Comparison of ENCODE assay signal across 8 cellular contexts in the genomic region with DNA sequence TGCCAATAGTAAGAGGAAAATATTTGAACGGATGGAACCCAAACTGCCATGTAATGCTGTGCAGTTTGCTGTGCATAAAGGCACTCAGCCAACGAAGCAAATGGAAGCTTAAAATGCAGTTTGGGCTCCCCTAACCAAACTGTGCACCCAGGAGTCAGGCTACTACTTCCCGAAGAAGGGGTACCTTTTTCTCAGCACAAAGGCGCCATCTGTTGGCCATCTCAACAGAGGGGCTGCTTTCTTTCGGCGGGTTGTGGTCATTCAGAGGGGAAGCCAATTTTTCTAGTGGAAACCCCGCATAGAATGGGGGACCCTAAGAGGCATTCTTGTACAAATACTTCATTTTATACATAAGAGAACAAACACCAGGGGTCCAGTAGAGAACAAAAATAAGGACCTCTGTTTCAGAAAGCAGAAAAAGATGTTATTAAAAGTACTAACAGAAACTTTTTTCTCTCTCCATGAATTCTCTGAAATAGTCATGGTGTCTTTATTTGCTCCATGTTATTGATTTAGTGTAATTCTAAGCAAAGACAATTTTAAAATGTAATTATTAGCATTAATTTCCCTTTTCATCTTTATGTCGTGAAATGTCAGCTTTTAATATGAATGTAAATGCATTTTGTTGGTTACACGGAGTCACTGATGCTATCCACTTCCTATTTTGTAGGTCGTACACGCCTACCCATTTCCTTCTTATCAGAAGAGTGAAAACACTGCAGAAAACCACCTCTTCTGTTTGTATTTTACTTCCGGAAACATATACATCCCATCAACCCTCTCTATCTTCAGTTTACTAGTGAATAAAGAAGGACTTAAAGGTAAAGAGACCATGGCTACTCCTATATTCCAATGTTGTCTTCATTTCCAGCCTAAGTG.
DNase-seq lines count a peak whose midpoint lies in the region; ATAC-seq, FAIRE-seq and TF ChIP-seq lines count a peak whose summit lies in the region.

No MANE protein-coding gene starts in this region.

- no peak overlapping the region for H2AK5ac ChIP-seq in IMR-90 (ENCODE audit: low read depth, low read length)

- H3K27me3 ChIP-seq in IMR-90 (ENCODE audit: control insufficient read depth, insufficient read depth, low read length) = no peaks in the 10 kb centered on the region; the same call in none of the 2 replicates
- H3K27me3 ChIP-seq in endothelial cell of umbilical vein (ENCODE audit: control insufficient read depth in 2 of 2, insufficient read depth in 2 of 2, low read length in 2 of 2) = no peaks in the 10 kb centered on the region

- TF ChIP-seq CTCF in IMR-90 (conservative IDR thresholded peaks at IDR 0.05; ENCODE audit: low read depth, low read length) (peak; percentile 36), endothelial cell of umbilical vein (IDR thresholded peaks at IDR 0.05; ENCODE audit: extremely low read depth in 1 of 2, insufficient read depth in 1 of 2, low read depth in 1 of 2, low read length in 2 of 2) (peak; percentile 64 to 79)

- peak; percentile 92 for FAIRE-seq in endothelial cell of umbilical vein (lab: Jason Lieb, UNC)

- BruUV-seq in IMR-90 (replicated peaks; lab: Mats Ljungman, UMichigan) = no TSS peak
- no TSS peak for BruUV-seq in endothelial cell of umbilical vein (replicated peaks; lab: Mats Ljungman, UMichigan)

- 30% methylated on average over 2 of the region's 12 CpGs; no CpG with 5 or more reads in 1 of the 2 experiments for WGBS in IMR-90 (ENCODE audit: extremely low coverage in 2 of 2, insufficient read length in 1 of 2), 2 experiments

- H3K4me2 ChIP-seq in IMR-90 (ENCODE audit: low read depth, low read length) (no peak overlapping the region), endothelial cell of umbilical vein (ENCODE audit: insufficient read depth, low read length) (peak overlapping the region; percentile 74)

- H2BK15ac ChIP-seq in IMR-90 (ENCODE audit: low read depth, low read length) = no peak overlapping the region

- H3K27ac ChIP-seq in IMR-90 (ENCODE audit: insufficient read depth, low read length) (no peak overlapping the region), endothelial cell of umbilical vein (ENCODE audit: insufficient read depth, low read depth, low read length) (no peak overlapping the region)

- no peak overlapping the region for H3K56ac ChIP-seq in IMR-90 (ENCODE audit: extremely low read depth, insufficient read depth, low read length)

- no peaks in the 10 kb centered on the region for H4K20me1 ChIP-seq in IMR-90 (ENCODE audit: insufficient read depth, low read length)
- H4K20me1 ChIP-seq in endothelial cell of umbilical vein (replicated peaks; ENCODE audit: control insufficient read depth, extremely low read depth, insufficient read depth, low read length) = no peaks in the 10 kb centered on the region

- peak overlapping the region in 7 of 8 donors; percentile 12 to 58 (median 34) for H3K4me3 Mint-ChIP-seq in naive B cell

- H3K9me3 ChIP-seq in IMR-90 (ENCODE audit: control insufficient read depth, insufficient read depth, low read length) (no peaks in the 10 kb centered on the region), endothelial cell of umbilical vein (replicated peaks; ENCODE audit: control insufficient read depth, insufficient read depth, low read length) (no peaks in the 10 kb centered on the region)

- no peak overlapping the region for H4K91ac ChIP-seq in IMR-90 (ENCODE audit: insufficient read depth, low read depth, low read length)

- POLR2A ChIA-PET in IMR-90 (lab: Charles Lee; ENCODE audit: unreplicated experiment) = no interaction called here
- POLR2A ChIA-PET in endothelial cell of umbilical vein (lab: Charles Lee) = no interaction called here

- ATAC-seq in IMR-90 (ENCODE audit: low read depth) (peak; percentile 63), naive B cell (ENCODE audit: low read depth in 2 of 2) (peak; percentile 43 to 62), HG03521 (IDR thresholded peaks at IDR 0.05; ENCODE audit: unreplicated experiment) (no peak), GM21528 (IDR thresholded peaks at IDR 0.05; ENCODE audit: low FRiP score, unreplicated experiment) (no peak)

- no peak for TF ChIP-seq POLR2A in IMR-90 (IDR thresholded peaks at IDR 0.05; ENCODE audit: low read depth, low read length)
- TF ChIP-seq POLR2A in endothelial cell of umbilical vein (IDR thresholded peaks at IDR 0.05; ENCODE audit: low read depth, low read length) = no peak

- no peak overlapping the region for H3K18ac ChIP-seq in IMR-90 (ENCODE audit: low read depth, low read length)

- peaks cover 0 to 3% (median 0%) of the 10 kb centered on the region in 7 donors for H3K9me3 Mint-ChIP-seq in naive B cell

- no peak overlapping the region for H2BK20ac ChIP-seq in IMR-90 (ENCODE audit: low read depth, low read length)

- no peak overlapping the region for H4K5ac ChIP-seq in IMR-90 (ENCODE audit: low read depth, low read length)

- no peak overlapping the region for H3K23ac ChIP-seq in IMR-90 (ENCODE audit: low read depth, low read length)

- intact Hi-C loops in IMR-90 (cut with micrococcal nuclease) = loop anchor here (1.0 to 10.0 kb wide), 5 partner anchors 454 to 1288 kb away; partner anchors contain the start of gene KCNJ2
- intact Hi-C loops in endothelial cell of umbilical vein (cut with micrococcal nuclease) = loop anchor here (1.0 to 5.0 kb wide), 10 partner anchors 70 to 1096 kb away; partner anchors contain the start of gene KCNJ2

- no peak overlapping the region for H2BK5ac ChIP-seq in IMR-90 (ENCODE audit: low read depth, low read length, poor library complexity, severe bottlenecking)

- H3K9ac ChIP-seq in IMR-90 (ENCODE audit: low read depth, low read length) (no peak overlapping the region), endothelial cell of umbilical vein (replicated peaks; ENCODE audit: extremely low read depth, insufficient read depth, low read length) (no peak overlapping the region)

- in situ Hi-C loops in IMR-90 (cut with MboI; ENCODE audit: low sequenced_read_pairs) = no loop called here

- no peak overlapping the region for H2AK9ac ChIP-seq in IMR-90 (replicated peaks; ENCODE audit: low read depth, low read length, poor library complexity)

- no peak overlapping the region for H2BK120ac ChIP-seq in IMR-90 (ENCODE audit: low read depth, low read length)

- peak; percentile 91 for DNase-seq in DMS 273 (lab: John Stamatoyannopoulos, UW; ENCODE audit: unreplicated experiment)
- peak; percentile 18 for DNase-seq in IMR-90
- peak; percentile 58 for DNase-seq in OCI-M1 (lab: John Stamatoyannopoulos, UW)
- DNase-seq in endothelial cell of umbilical vein (ENCODE audit: low read depth, low spot score) = peak; percentile 76
- peak; percentile 1 for DNase-seq in naive B cell
- DNase-seq in SKM-1 treated with dmso at 0.1 percent for 144 hours (lab: John Stamatoyannopoulos, UW; ENCODE audit: unreplicated experiment) = no peak

- no peaks in the 10 kb centered on the region for H3K79me2 ChIP-seq in endothelial cell of umbilical vein (ENCODE audit: control insufficient read depth, insufficient read depth, low read length)

- H3K36me3 ChIP-seq in IMR-90 (ENCODE audit: control insufficient read depth, insufficient read depth, low read length) (no peaks in the 10 kb centered on the region), endothelial cell of umbilical vein (ENCODE audit: control insufficient read depth in 2 of 2, extremely low read depth in 1 of 2, insufficient read depth in 2 of 2, low read length in 2 of 2) (no peaks in the 10 kb centered on the region)

- dilution Hi-C loops in IMR-90 (cut with HindIII; ENCODE audit: low sequenced_read_pairs, unreplicated experiment) = no loop called here
- dilution Hi-C loops in endothelial cell of umbilical vein (cut with MboI; ENCODE audit: extremely low pct_ligation_motif_present, low sequenced_read_pairs) = no loop called here

- no peaks in the 10 kb centered on the region for H3K36me3 Mint-ChIP-seq in naive B cell

- H3K9me1 ChIP-seq in IMR-90 (ENCODE audit: insufficient read depth, low read length) (no peaks in the 10 kb centered on the region), endothelial cell of umbilical vein (replicated peaks; ENCODE audit: control insufficient read depth, extremely low read depth, insufficient read depth, low read length) (no peaks in the 10 kb centered on the region)

- H3K4me1 ChIP-seq in IMR-90 (ENCODE audit: control insufficient read depth, insufficient read depth, low read length) = no peaks in the 10 kb centered on the region
- H3K4me1 ChIP-seq in endothelial cell of umbilical vein (ENCODE audit: control insufficient read depth, extremely low read depth, insufficient read depth, low read length) = peaks cover 5% of the 10 kb centered on the region

- H3K79me1 ChIP-seq in IMR-90 (ENCODE audit: low read depth in 1 of 2, low read length in 2 of 2) = no peaks in the 10 kb centered on the region

- H3K4me1 Mint-ChIP-seq in naive B cell = peaks cover 5 to 13% (median 8%) of the 10 kb centered on the region in 3 donors

- H2AFZ ChIP-seq in IMR-90 (replicated peaks; ENCODE audit: low read length, poor library complexity) = no peak overlapping the region
- peak overlapping the region; percentile 72 for H2AFZ ChIP-seq in endothelial cell of umbilical vein (ENCODE audit: low read depth, low read length)

- no peak overlapping the region for H3K4ac ChIP-seq in IMR-90 (ENCODE audit: low read depth, low read length)

- peak; percentile 42; the same call in 1 of the 2 replicates for TF ChIP-seq RAD21 in IMR-90 (IDR thresholded peaks at IDR 0.05; ENCODE audit: low read length)

- H3K27me3 Mint-ChIP-seq in naive B cell = no peaks in the 10 kb centered on the region

- H4K8ac ChIP-seq in IMR-90 (ENCODE audit: low read depth in 2 of 2, low read length in 2 of 2) = no peak overlapping the region

- H3K4me3 ChIP-seq in IMR-90 (ENCODE audit: insufficient read depth, low read depth, low read length) (no peak overlapping the region), endothelial cell of umbilical vein (replicated peaks in 1 of 3; ENCODE audit: insufficient read depth in 1 of 3, low read depth in 1 of 3, low read length in 3 of 3) (no peak overlapping the region)

- no peak overlapping the region for H3K14ac ChIP-seq in IMR-90 (replicated peaks; ENCODE audit: low read depth, low read length)

- CTCF ChIA-PET in IMR-90 (lab: Yijun Ruan, JAX) = interaction anchor here (0.6 kb wide), 2 partner anchors 33 to 1080 kb away, joined by 3 to 4 read pairs; no protein-coding TSS in a partner anchor
- CTCF ChIA-PET in endothelial cell of umbilical vein (lab: Charles Lee) = interaction anchor here (0.6 to 5.7 kb wide), 28 partner anchors 9 to 1109 kb away, joined by 3 to 64 read pairs (median 4); no protein-coding TSS in a partner anchor

- H3K27ac Mint-ChIP-seq in naive B cell = peak overlapping the region in 3 of 6 donors; percentile 35 to 66 (median 56)

TF ChIP-seq in IMR-90, 13 proteins besides CTCF, POLR2A, EP300 and RAD21 (continues in another document):
- TF ChIP-seq RCOR1 (IDR thresholded peaks at IDR 0.05; ENCODE audit: insufficient replicate concordance, low read length) = no peak
- TF ChIP-seq FOS (IDR thresholded peaks at IDR 0.05; ENCODE audit: low read depth, low read length) = no peak

TF ChIP-seq in endothelial cell of umbilical vein, 7 proteins besides CTCF, POLR2A, EP300 and RAD21 (continues in another document):
- TF ChIP-seq FOS (IDR thresholded peaks at IDR 0.05; ENCODE audit: borderline replicate concordance, insufficient read depth, low read length) (no peak), JUN (IDR thresholded peaks at IDR 0.05; ENCODE audit: borderline replicate concordance, insufficient read depth, insufficient read length, low read depth) (no peak), MYC (IDR thresholded peaks at IDR 0.05; ENCODE audit: low read depth, low read length) (no peak), POLR2AphosphoS5 (IDR thresholded peaks at IDR 0.05; ENCODE audit: insufficient read depth, low read depth, low read length) (no peak)

Comparison
In these comparisons a context has a peak if more than half of its experiments do, and no peak if none do; other contexts are left out.
1. ATAC-seq: peak in IMR-90 (single experiment) and naive B cell (2 of 2); none in HG03521 (single experiment) and GM21528 (single experiment).